ENCODE assay signal across 17 cellular contexts in genomic region chr9:68775003-68775730, GRCh38.
DNase-seq lines count a peak whose midpoint lies in the region; ATAC-seq, FAIRE-seq and TF ChIP-seq lines count a peak whose summit lies in the region.
"Had no signal": no experiment of that assay in that cellular context is flagged by ENCODE, and none has a peak within 500 bp of the region (broad histone marks: within the 10 kb centered on the region; RNA-seq: fewer than 3 reads in every experiment).

No MANE protein-coding gene starts in this region.

- no peak overlapping the region for H3K4ac ChIP-seq in mesenchymal stem cell (ENCODE audit: low read depth in 1 of 2, low read length in 2 of 2)

- no peak overlapping the region for H2AK5ac ChIP-seq in mesenchymal stem cell (ENCODE audit: low read length, severe bottlenecking)

- H3K27ac ChIP-seq in mesenchymal stem cell (ENCODE audit: low read length, poor library complexity, severe bottlenecking) = no peak overlapping the region
- H3K27ac ChIP-seq: foreskin keratinocyte had no signal

- H3K4me1 ChIP-seq in mesenchymal stem cell (ENCODE audit: control insufficient read depth, insufficient read depth, low read depth, low read length) = peaks cover 2% of the 10 kb centered on the region

- WGBS in mesenchymal stem cell = 71% methylated on average over 3 of the region's 5 CpGs

- H4K91ac ChIP-seq in mesenchymal stem cell (ENCODE audit: low read length) = no peak overlapping the region

- H3K9me3 ChIP-seq in mesenchymal stem cell (ENCODE audit: control insufficient read depth, low read length) = no peaks in the 10 kb centered on the region

- peaks cover 0 to 20% of the 10 kb centered on the region in 2 experiments for H3K27me3 ChIP-seq in mesenchymal stem cell (ENCODE audit: control insufficient read depth in 1 of 2, insufficient read depth in 1 of 2, low read length in 2 of 2)

- no peak for TF ChIP-seq CTCF in choroid plexus epithelial cell (conservative IDR thresholded peaks at IDR 0.05; ENCODE audit: low read depth, low read length)

- H2AFZ ChIP-seq in mesenchymal stem cell (ENCODE audit: low read depth, low read length) = no peak overlapping the region

- no peak overlapping the region for H2BK5ac ChIP-seq in mesenchymal stem cell (ENCODE audit: low read depth, low read length, poor library complexity, severe bottlenecking)

- H3K4me2 ChIP-seq in mesenchymal stem cell (ENCODE audit: low read length, poor library complexity, severe bottlenecking) = no peak overlapping the region

- peaks cover under 1% of the 10 kb centered on the region for H3K79me1 ChIP-seq in mesenchymal stem cell (replicated peaks; ENCODE audit: low read length, poor library complexity, severe bottlenecking)

- no peak overlapping the region for H3K23ac ChIP-seq in mesenchymal stem cell (ENCODE audit: low read length in 2 of 2)

- DNase-seq in ELR (ENCODE audit: low read depth) (peak; percentile 63), NCI-H69 (lab: John Stamatoyannopoulos, UW) (peak; percentile 6), choroid plexus epithelial cell (ENCODE audit: low read depth) (peak; percentile 43), mesenchymal stem cell (peak; percentile 26), urothelium cell line (ENCODE audit: low spot score) (no peak), D341Med (ENCODE audit: low spot score) (no peak), SKM-1 (lab: John Stamatoyannopoulos, UW; ENCODE audit: unreplicated experiment) (no peak)
- DNase-seq: activated CD4-positive, CD25-positive, alpha-beta regulatory T cell; activated CD8-positive, alpha-beta memory T cell treated with anti-CD3 and anti-CD28 coated beads for 24 hours; activated naive CD8-positive, alpha-beta T cell treated with anti-CD3 and anti-CD28 coated beads, Interleukin-2, amount 10 ng/mL, durations not matched to agents 7 days and 5 days; AML-193; COR-L47; foreskin keratinocyte; NCI-H1694; NCI-H345; Right ventricle myocardium superior had no signal

- no peak overlapping the region for H3K9ac ChIP-seq in mesenchymal stem cell (ENCODE audit: low read length)

- no peak overlapping the region for H3K4me3 ChIP-seq in choroid plexus epithelial cell (ENCODE audit: low read depth, low read length)
- H3K4me3 ChIP-seq in mesenchymal stem cell (ENCODE audit: insufficient read depth in 1 of 2, low read depth in 1 of 2, low read length in 2 of 2) = no peak overlapping the region

- H2BK15ac ChIP-seq in mesenchymal stem cell (ENCODE audit: low read depth, poor library complexity, severe bottlenecking) = no peak overlapping the region

- no peak overlapping the region for H2BK12ac ChIP-seq in mesenchymal stem cell (ENCODE audit: low read length in 2 of 2)

- H2BK120ac ChIP-seq in mesenchymal stem cell (ENCODE audit: low read depth, low read length) = no peak overlapping the region

- no peaks in the 10 kb centered on the region for H3K36me3 ChIP-seq in mesenchymal stem cell (ENCODE audit: control insufficient read depth in 1 of 2, insufficient read depth in 2 of 2, low read depth in 1 of 2, low read length in 2 of 2)

- no peak for ATAC-seq in HG03520 (IDR thresholded peaks at IDR 0.05; ENCODE audit: unreplicated experiment)
- ATAC-seq: foreskin keratinocyte had no signal

- no peak overlapping the region for H3K18ac ChIP-seq in mesenchymal stem cell (ENCODE audit: low read depth in 1 of 2, low read length in 2 of 2)

- no peak overlapping the region for H3K14ac ChIP-seq in mesenchymal stem cell (ENCODE audit: low read length in 2 of 2)

- H4K8ac ChIP-seq in mesenchymal stem cell (ENCODE audit: low read length) = no peak overlapping the region

- no peak for FAIRE-seq in urothelium cell line (lab: Jason Lieb, UNC)

Comparison
In these comparisons a context has a peak if more than half of its experiments do, and no peak if none do; other contexts are left out.
1. DNase-seq: peak in ELR (single experiment), NCI-H69 (single experiment), choroid plexus epithelial cell (single experiment) and mesenchymal stem cell (single experiment); none in urothelium cell line (single experiment), D341Med (single experiment) and SKM-1 (single experiment).